ENCODE assay signal across 11 cellular contexts in genomic region chr15:80480909-80481308, GRCh38.
DNase-seq lines count a peak whose midpoint lies in the region; ATAC-seq and TF ChIP-seq lines count a peak whose summit lies in the region.
"Had no signal": no experiment of that assay in that cellular context is flagged by ENCODE, and none has a peak within 500 bp of the region (broad histone marks: within the 10 kb centered on the region; RNA-seq: fewer than 3 reads in every experiment).

No MANE protein-coding gene starts in this region.

- POLR2A ChIA-PET in AG04450 (lab: Yijun Ruan, JAX) = interaction anchor here (0.6 to 2.2 kb wide), 6 partner anchors 8 to 215 kb away, joined by 3 to 9 read pairs (median 6); no protein-coding TSS in a partner anchor

- H3K27me3 Mint-ChIP-seq in nephron progenitor cell (ENCODE audit: low read depth, poor library complexity) = peaks cover 4% of the 10 kb centered on the region

- no peaks in the 10 kb centered on the region for H3K36me3 ChIP-seq in RWPE2 (ENCODE audit: low read depth)

- ATAC-seq in RWPE2 (ENCODE audit: low read depth) = peak; percentile 76
- no peak for ATAC-seq in HG03457 (IDR thresholded peaks at IDR 0.05; ENCODE audit: unreplicated experiment)
- ATAC-seq in HG03354 (IDR thresholded peaks at IDR 0.05; ENCODE audit: poor library complexity, severe bottlenecking, unreplicated experiment) = no peak
- no peak for ATAC-seq in HG02870 (IDR thresholded peaks at IDR 0.05; ENCODE audit: unreplicated experiment)

- H3K4me3 ChIP-seq in AG04450 (ENCODE audit: low read depth, low read length) = no peak overlapping the region
- H3K4me3 ChIP-seq in RWPE2 (ENCODE audit: severe bottlenecking) = no peak overlapping the region

- peaks cover 57% of the 10 kb centered on the region for H3K4me1 Mint-ChIP-seq in nephron progenitor cell
- H3K4me1 Mint-ChIP-seq: CD4-positive, CD25-positive, alpha-beta regulatory T cell had no signal

- H3K9me3 ChIP-seq in AG04450 (ENCODE audit: control insufficient read depth, insufficient read depth, low read length) (peaks cover 6% of the 10 kb centered on the region; the same call in 1 of the 2 replicates), RWPE2 (ENCODE audit: severe bottlenecking) (no peaks in the 10 kb centered on the region)

- peak overlapping the region; percentile 90 for H3K27ac ChIP-seq in AG04450 (ENCODE audit: low read depth, low read length)
- H3K27ac ChIP-seq in RWPE2 (ENCODE audit: poor library complexity, severe bottlenecking) = no peak overlapping the region

- CTCF ChIA-PET in AG04450 (lab: Charles Lee) = interaction anchor here (0.6 to 2.2 kb wide), 3 partner anchors 24 to 87 kb away, joined by 3 to 12 read pairs (median 5); no protein-coding TSS in a partner anchor

- peak overlapping the region; percentile 31 for H3K27ac Mint-ChIP-seq in nephron progenitor cell
- H3K27ac Mint-ChIP-seq: CD4-positive, CD25-positive, alpha-beta regulatory T cell had no signal

- DNase-seq in AG04450 (ENCODE audit: low read depth, low spot score) (peak; percentile 74), RWPE2 (ENCODE audit: low spot score) (no peak), fibroblast of gingiva (ENCODE audit: low read depth) (peak; percentile 89), nephron progenitor cell (no peak), DMS53 (lab: John Stamatoyannopoulos, UW) (no peak)
- DNase-seq: activated gamma-delta T cell; CD4-positive, CD25-positive, alpha-beta regulatory T cell; NCI-H1417 had no signal

- H3K27me3 ChIP-seq in AG04450 (ENCODE audit: control insufficient read depth, insufficient read depth, low read length) (no peaks in the 10 kb centered on the region), RWPE2 (ENCODE audit: insufficient read depth, poor library complexity, severe bottlenecking) (no peaks in the 10 kb centered on the region)

- peaks cover 27% of the 10 kb centered on the region for H3K36me3 Mint-ChIP-seq in nephron progenitor cell (ENCODE audit: low read depth)
- H3K36me3 Mint-ChIP-seq: CD4-positive, CD25-positive, alpha-beta regulatory T cell had no signal

- no peak overlapping the region for H3K4me3 Mint-ChIP-seq in nephron progenitor cell
- H3K4me3 Mint-ChIP-seq: CD4-positive, CD25-positive, alpha-beta regulatory T cell had no signal

- H3K4me1 ChIP-seq in RWPE2 (ENCODE audit: insufficient read depth, poor library complexity, severe bottlenecking) = peaks cover 11% of the 10 kb centered on the region

- TF ChIP-seq CTCF in AG04450 (IDR thresholded peaks at IDR 0.05; ENCODE audit: low read depth, low read length) (no peak), RWPE2 (IDR thresholded peaks at IDR 0.05; ENCODE audit: poor library complexity, severe bottlenecking) (no peak), nephron progenitor cell (IDR thresholded peaks at IDR 0.05) (no peak)

- H3K9me3 Mint-ChIP-seq in nephron progenitor cell = peaks cover 8% of the 10 kb centered on the region

Comparison
In these comparisons a context has a peak if more than half of its experiments do, and no peak if none do; other contexts are left out.
1. DNase-seq: peak in AG04450 (single experiment) and fibroblast of gingiva (single experiment); none in RWPE2 (single experiment), nephron progenitor cell (single experiment) and DMS53 (single experiment).